11 cellular contexts compared by ENCODE assay signal in genomic region chr16:85479972-85480726, GRCh38.
A peak's percentile ranks its signal among the peaks of the same experiment; 100 is the strongest.
DNase-seq lines count a peak whose midpoint lies in the region; ATAC-seq, FAIRE-seq and TF ChIP-seq lines count a peak whose summit lies in the region.
"Had no signal": no experiment of that assay in that cellular context is flagged by ENCODE, and none has a peak within 500 bp of the region (broad histone marks: within the 10 kb centered on the region; RNA-seq: fewer than 3 reads in every experiment).

No MANE protein-coding gene starts in this region.

- no peak overlapping the region for H3K4me2 ChIP-seq in H1 (ENCODE audit: insufficient read depth in 1 of 2, low read depth in 2 of 2, low read length in 2 of 2)

- TF ChIP-seq CTCF in H1 (IDR thresholded peaks at IDR 0.05; ENCODE audit: control extremely low read depth in 1 of 3, insufficient read depth in 1 of 3, low read depth in 1 of 3, low read length in 3 of 3) (peak; percentile 27 to 59 (median 37)), gastrocnemius medialis (IDR thresholded peaks at IDR 0.05 in 4 of 5, conservative IDR thresholded peaks at IDR 0.05 in 1 of 5) (no peak), suprapubic skin (IDR thresholded peaks at IDR 0.05) (no peak)

- H2BK12ac ChIP-seq in H1 (ENCODE audit: low read depth, low read length): 0 out of 2 replicates have a peak overlapping the region, but pooled peaks have one; percentile 50

- no peak overlapping the region for H3K56ac ChIP-seq in H1 (replicated peaks; ENCODE audit: insufficient read length, low read depth, low read length)

- H3K36me3 Mint-ChIP-seq in activated CD4-positive, alpha-beta T cell treated with anti-CD3 and anti-CD28 coated beads, Interleukin-2, amount 10 ng/mL, durations not matched to agents 24 days and 14 days (ENCODE audit: low read depth): no peaks in the 10 kb centered on the region

- DNase-seq in NOMO-1 (lab: John Stamatoyannopoulos, UW; ENCODE audit: unreplicated experiment in 2 of 2) (peak; percentile 12 to 19), NOMO-1 treated with dmso at 0.1 percent for 144 hours (lab: John Stamatoyannopoulos, UW; ENCODE audit: unreplicated experiment) (no peak), NCI-H1694 (lab: John Stamatoyannopoulos, UW) (peak; percentile 80), H1 (ENCODE audit: low read depth in 1 of 2, low spot score in 2 of 2) (peak in 1 of 2 experiments; percentile 73), gastrocnemius medialis (no peak), suprapubic skin (ENCODE audit: low spot score in 2 of 2) (no peak), hepatic stellate cell (ENCODE audit: low spot score) (no peak)
- no peak for DNase-seq in activated CD4-positive, alpha-beta T cell treated with anti-CD3 and anti-CD28 coated beads, Interleukin-2, amount 10 ng/mL, durations not matched to agents 24 days and 14 days

- no peak overlapping the region for H2BK5ac ChIP-seq in H1 (ENCODE audit: low read depth, low read length)

- H3K27me3 Mint-ChIP-seq in activated CD4-positive, alpha-beta T cell treated with anti-CD3 and anti-CD28 coated beads, Interleukin-2, amount 10 ng/mL, durations not matched to agents 24 days and 14 days: no peaks in the 10 kb centered on the region

- H3K18ac ChIP-seq in H1 (ENCODE audit: extremely low read depth, low read length): no peak overlapping the region

- H3K4me3 Mint-ChIP-seq in activated CD4-positive, alpha-beta T cell treated with anti-CD3 and anti-CD28 coated beads, Interleukin-2, amount 10 ng/mL, durations not matched to agents 24 days and 14 days: no peak overlapping the region

- in situ Hi-C loops in gastrocnemius medialis (cut with MboI; ENCODE audit: low sequenced_read_pairs in 4 of 4): no loop called here

- H2BK15ac ChIP-seq in H1 (ENCODE audit: low read length): no peak overlapping the region

- no peaks in the 10 kb centered on the region for H3K4me1 Mint-ChIP-seq in activated CD4-positive, alpha-beta T cell treated with anti-CD3 and anti-CD28 coated beads, Interleukin-2, amount 10 ng/mL, durations not matched to agents 24 days and 14 days

- no peak overlapping the region; the same call in 1 of the 2 replicates for H2BK20ac ChIP-seq in H1 (ENCODE audit: low read length)

- no peak for TF ChIP-seq POLR2A in H1 (IDR thresholded peaks at IDR 0.05; ENCODE audit: control extremely low read depth in 1 of 2, low read depth in 2 of 2, low read length in 2 of 2)
- TF ChIP-seq POLR2A in gastrocnemius medialis (IDR thresholded peaks at IDR 0.05): no peak
- TF ChIP-seq POLR2A in suprapubic skin (IDR thresholded peaks at IDR 0.05): no peak

- no peak overlapping the region for H3K27ac ChIP-seq in H1 (ENCODE audit: low read depth, low read length)
- peak overlapping the region in 1 of 4 donors; percentile 57 for H3K27ac ChIP-seq in gastrocnemius medialis
- H3K27ac ChIP-seq in suprapubic skin: no peak overlapping the region
- H3K27ac ChIP-seq: C4-2B, SK-N-MC had no signal

- H2AK5ac ChIP-seq in H1 (ENCODE audit: low read depth, low read length): no peak overlapping the region

- no peaks in the 10 kb centered on the region for H3K79me1 ChIP-seq in H1 (ENCODE audit: low read depth, low read length)

- no peaks in the 10 kb centered on the region for H3K9me3 Mint-ChIP-seq in activated CD4-positive, alpha-beta T cell treated with anti-CD3 and anti-CD28 coated beads, Interleukin-2, amount 10 ng/mL, durations not matched to agents 24 days and 14 days

- H3K27ac Mint-ChIP-seq in activated CD4-positive, alpha-beta T cell treated with anti-CD3 and anti-CD28 coated beads, Interleukin-2, amount 10 ng/mL, durations not matched to agents 24 days and 14 days: no peak overlapping the region

- H2BK120ac ChIP-seq in H1 (replicated peaks; ENCODE audit: low read depth, low read length): no peak overlapping the region

- no peaks in the 10 kb centered on the region for H3K79me2 ChIP-seq in H1 (ENCODE audit: control insufficient read depth in 1 of 2, insufficient read depth in 2 of 2, low read length in 2 of 2)

- peaks cover 0 to 6% (median 1%) of the 10 kb centered on the region in 4 experiments; a peak in 4 of 7 replicates for H3K4me1 ChIP-seq in H1 (replicated peaks in 1 of 4; ENCODE audit: control insufficient read depth in 3 of 4, insufficient read depth in 4 of 4, low read length in 3 of 4)
- peaks cover 0 to 3% of the 10 kb centered on the region in 2 donors for H3K4me1 ChIP-seq in gastrocnemius medialis
- H3K4me1 ChIP-seq in suprapubic skin: peaks cover 4% of the 10 kb centered on the region

- FAIRE-seq in H1 (lab: Jason Lieb, UNC): no peak
- FAIRE-seq: keratinocyte had no signal

- H3K36me3 ChIP-seq in H1 (ENCODE audit: control insufficient read depth in 2 of 4, insufficient read depth in 4 of 4, low read length in 3 of 4) (no peaks in the 10 kb centered on the region), gastrocnemius medialis (no peaks in the 10 kb centered on the region), suprapubic skin (no peaks in the 10 kb centered on the region)

- intact Hi-C loops in gastrocnemius medialis (cut with DNase I; ENCODE audit: low total_unique reads): no loop called here
- intact Hi-C loops in activated CD4-positive, alpha-beta T cell treated with anti-CD3 and anti-CD28 coated beads, Interleukin-2, amount 10 ng/mL, durations not matched to agents 24 days and 14 days (cut with micrococcal nuclease): no loop called here

- no peak overlapping the region; a peak in 1 of 7 replicates for H3K9ac ChIP-seq in H1 (replicated peaks in 1 of 4; ENCODE audit: extremely low read depth in 1 of 4, low read depth in 3 of 4, low read length in 3 of 4)

- no peaks in the 10 kb centered on the region for H3K23me2 ChIP-seq in H1 (ENCODE audit: low read depth, low read length)

- H4K5ac ChIP-seq in H1 (ENCODE audit: insufficient read length, low read depth, low read length): no peak overlapping the region

- no peak overlapping the region for H3K23ac ChIP-seq in H1 (ENCODE audit: insufficient read length)

- peak overlapping the region; percentile 19 for H4K91ac ChIP-seq in H1 (replicated peaks; ENCODE audit: insufficient read length, low read length)

- no peak overlapping the region for H3K14ac ChIP-seq in H1 (ENCODE audit: insufficient read length)

- H3K4me3 ChIP-seq in H1 (ENCODE audit: extremely low read depth in 1 of 4, insufficient read depth in 2 of 4, low read depth in 3 of 4, low read length in 4 of 4) (no peak overlapping the region), gastrocnemius medialis (no peak overlapping the region), suprapubic skin (no peak overlapping the region)
- H3K4me3 ChIP-seq: SK-N-MC had no signal

- TF ChIP-seq EP300 in H1 (IDR thresholded peaks at IDR 0.05; ENCODE audit: borderline replicate concordance in 1 of 2, low read depth in 2 of 2, low read length in 2 of 2): no peak
- no peak for TF ChIP-seq EP300 in suprapubic skin (IDR thresholded peaks at IDR 0.05)

- ATAC-seq in gastrocnemius medialis: peak; percentile 31 to 48

- POLR2A ChIA-PET in H1 (lab: Charles Lee; ENCODE audit: partially characterized antibody): interaction anchor here (1.2 kb wide), 1 partner anchor 13 kb away, joined by 3 read pairs; no protein-coding TSS in a partner anchor

- WGBS in H1 (ENCODE audit: extremely low coverage in 1 of 2, insufficient coverage in 1 of 2, insufficient read length in 1 of 2, insufficient replicate concordance in 2 of 2, low coverage in 1 of 2, low lambda C conversion rate in 2 of 2, missing lambda C conversion rate in 1 of 2), 2 experiments: 76% methylated on average over 25 of the region's 26 CpGs; no CpG with 5 or more reads in 1 of the 2 experiments
- WGBS in suprapubic skin: 88% methylated on average over 17 of the region's 26 CpGs

- no peaks in the 10 kb centered on the region for H4K20me1 ChIP-seq in H1 (replicated peaks in 1 of 2; ENCODE audit: control insufficient read depth in 1 of 2, insufficient read depth in 2 of 2, low read length in 2 of 2)

- H4K8ac ChIP-seq in H1 (ENCODE audit: extremely low read depth, insufficient read depth, low read length): no peak overlapping the region

- CTCF ChIA-PET in H1 (lab: Charles Lee; ENCODE audit: partially characterized antibody): interaction anchor here (0.7 to 18.6 kb wide), 22 partner anchors 9 to 136 kb away, joined by 3 to 277 read pairs (median 4); no protein-coding TSS in a partner anchor

- H2AFZ ChIP-seq in H1 (ENCODE audit: low read length): no peak overlapping the region

- TF ChIP-seq RAD21 in H1 (IDR thresholded peaks at IDR 0.05 in 1 of 2, conservative IDR thresholded peaks at IDR 0.05 in 1 of 2; ENCODE audit: low read depth in 2 of 2, low read length in 2 of 2): peak; percentile 18 to 40; a peak in 2 of 4 replicates

- H3K9me3 ChIP-seq in H1 (ENCODE audit: insufficient read depth in 2 of 2, low read depth in 1 of 2, low read length in 1 of 2) (no peaks in the 10 kb centered on the region), gastrocnemius medialis (no peaks in the 10 kb centered on the region), suprapubic skin (no peaks in the 10 kb centered on the region)

- H3K27me3 ChIP-seq in H1 (replicated peaks in 1 of 4; ENCODE audit: control insufficient read depth in 3 of 4, extremely low read depth in 1 of 4, insufficient read depth in 3 of 4, low read length in 3 of 4) (no peaks in the 10 kb centered on the region), gastrocnemius medialis (no peaks in the 10 kb centered on the region), suprapubic skin (no peaks in the 10 kb centered on the region)

- H3K4ac ChIP-seq in H1 (replicated peaks; ENCODE audit: insufficient read length, low read depth, low read length): no peak overlapping the region

TF ChIP-seq in H1, 55 proteins besides CTCF, POLR2A, EP300 and RAD21 (continues in another document):
- TF ChIP-seq KDM1A (IDR thresholded peaks at IDR 0.05; ENCODE audit: borderline replicate concordance, low read length) (peak; percentile 67; the same call in 1 of the 2 replicates), E2F6 (IDR thresholded peaks at IDR 0.05) (peak; percentile 36; the same call in 1 of the 2 replicates), TEAD4 (IDR thresholded peaks at IDR 0.05; ENCODE audit: low read depth, low read length) (peak; percentile 42; the same call in 1 of the 2 replicates), SP1 (IDR thresholded peaks at IDR 0.05; ENCODE audit: low read depth, low read length) (no peak)

Comparison
In these comparisons a context has a peak if more than half of its experiments do, and no peak if none do; other contexts are left out.
1. DNase-seq: peak in NOMO-1 (2 of 2) and NCI-H1694 (single experiment); none in NOMO-1 treated with dmso at 0.1 percent for 144 hours (single experiment), gastrocnemius medialis (0 of 2), activated CD4-positive, alpha-beta T cell treated with anti-CD3 and anti-CD28 coated beads, Interleukin-2, amount 10 ng/mL, durations not matched to agents 24 days and 14 days (single experiment), suprapubic skin (0 of 2) and hepatic stellate cell (single experiment).
2. CTCF ChIP-seq: peak in H1 (3 of 3); none in gastrocnemius medialis (0 of 5) and suprapubic skin (0 of 2).